Comparison of ENCODE assay signal across 8 cellular contexts in genomic region chr15:92899910-92900711, GRCh38. TPM values are rescaled to one million over a fixed set of nuclear protein-coding genes. Genes with fewer than 3 reads are reported as not detected.
DNase-seq lines count a peak whose midpoint lies in the region; ATAC-seq and TF ChIP-seq lines count a peak whose summit lies in the region.

Gene CHD2, plus strand, starts transcription at chr15:92900324. Its CDS starts 914 bp downstream, at chr15:92901238.

- H3K9me2 ChIP-seq in SU-DHL-6 (replicated peaks; ENCODE audit: insufficient read depth, low read length): no peaks in the 10 kb centered on the region

- peak within 1 kb of the TSS; percentile 86 for H3K9ac ChIP-seq in SU-DHL-6 (ENCODE audit: low read length)

- H3K27me3 ChIP-seq in SU-DHL-6 (ENCODE audit: low read length): no peaks in the 10 kb centered on the region
- no peaks in the 10 kb centered on the region for H3K27me3 ChIP-seq in heart right ventricle

- intact Hi-C loops in heart right ventricle (cut with DNase I): loop anchor here in 5 of 10 donors (2.0 to 5.0 kb wide), 4 partner anchors 15 to 93 kb away; no protein-coding TSS in a partner anchor
- intact Hi-C loops in posterior cingulate gyrus (cut with DNase I): no loop called here

- peaks cover 0 to 69% (median 54%) of the 10 kb centered on the region in 9 donors for H3K4me1 ChIP-seq in heart right ventricle

- H3K36me3 ChIP-seq in SU-DHL-6 (ENCODE audit: low read length) (peaks cover 68% of the 10 kb centered on the region), heart right ventricle (peaks cover 0 to 59% (median 11%) of the 10 kb centered on the region in 9 donors)

- H3K4me3 ChIP-seq in SU-DHL-6 (ENCODE audit: insufficient read depth, low read length, poor library complexity, severe bottlenecking) (peak within 1 kb of the TSS; percentile 98), heart right ventricle (peak within 1 kb of the TSS; percentile 30 to 70 (median 60))

- peaks cover 96% of the 10 kb centered on the region for H3K79me2 ChIP-seq in SU-DHL-6 (ENCODE audit: insufficient read depth, low read length)

- peaks cover 90% of the 10 kb centered on the region for H3F3A ChIP-seq in SU-DHL-6 (ENCODE audit: insufficient read depth)

- WGBS in adipose tissue, 3 donors: 0 to 1% (median 0%) methylated on average over 14 of the region's 14 CpGs
- WGBS in heart right ventricle, 2 donors: 0% methylated on average over 14 of the region's 14 CpGs

- DNase-seq in NCI-H1417 (lab: John Stamatoyannopoulos, UW): peak; percentile 91 to 96 (median 93)
- DNase-seq in heart right ventricle: peak; percentile 33 to 56
- peak in 8 of 10 donors; percentile 41 to 90 (median 54) for DNase-seq in posterior cingulate gyrus
- DNase-seq in cortex of kidney (lab: John Stamatoyannopoulos, UW): no peak

- TF ChIP-seq CTCF in SU-DHL-6 (IDR thresholded peaks at IDR 0.05; ENCODE audit: insufficient read depth, low read length, poor library complexity, severe bottlenecking): no peak
- TF ChIP-seq CTCF in heart right ventricle (IDR thresholded peaks at IDR 0.05): no peak

- ATAC-seq in HG02798 (IDR thresholded peaks at IDR 0.05; ENCODE audit: poor library complexity, unreplicated experiment): peak; percentile 66
- ATAC-seq in heart right ventricle: peak in 7 of 8 donors; percentile 23 to 53 (median 47)

- TF ChIP-seq POLR2A in GM15510 (IDR thresholded peaks at IDR 0.05; ENCODE audit: borderline replicate concordance, extremely low read depth, insufficient read length): peak; percentile 98

- H3K27ac ChIP-seq in SU-DHL-6 (ENCODE audit: low read depth, low read length): peak within 1 kb of the TSS; percentile 93
- H3K27ac ChIP-seq in adipose tissue (ENCODE audit: low read depth, low read length): peak within 1 kb of the TSS; percentile 94
- peak within 1 kb of the TSS; percentile 90 to 99 (median 95) for H3K27ac ChIP-seq in heart right ventricle

- no peak within 1 kb of the TSS for H2AFZ ChIP-seq in SU-DHL-6 (ENCODE audit: low read depth, low read length, severe bottlenecking)

- H4K20me1 ChIP-seq in SU-DHL-6 (ENCODE audit: low read depth, low read length): peaks cover 21% of the 10 kb centered on the region

- H3K4me2 ChIP-seq in SU-DHL-6 (ENCODE audit: low read depth, low read length, poor library complexity, severe bottlenecking): peak within 1 kb of the TSS; percentile 96

- no peaks in the 10 kb centered on the region for H3K9me3 ChIP-seq in SU-DHL-6 (ENCODE audit: insufficient read depth, low read length)
- peaks cover 0 to 4% (median 0%) of the 10 kb centered on the region in 11 donors for H3K9me3 ChIP-seq in heart right ventricle

RNA-seq across cellular contexts. Expression of gene CHD2, which starts in this region (rescaled TPM):
- polyA plus RNA-seq in adipose tissue (10 to 100 TPM; 12.5 to 38.1 (median 32.6) TPM), heart right ventricle (10 to 100 TPM; 12.2 to 41.7 TPM)
- 10 to 100 TPM; 38.0 to 74.0 (median 56.3) TPM for total RNA-seq in heart right ventricle
